ENCODE assay signal across 20 cellular contexts in the genomic region with DNA sequence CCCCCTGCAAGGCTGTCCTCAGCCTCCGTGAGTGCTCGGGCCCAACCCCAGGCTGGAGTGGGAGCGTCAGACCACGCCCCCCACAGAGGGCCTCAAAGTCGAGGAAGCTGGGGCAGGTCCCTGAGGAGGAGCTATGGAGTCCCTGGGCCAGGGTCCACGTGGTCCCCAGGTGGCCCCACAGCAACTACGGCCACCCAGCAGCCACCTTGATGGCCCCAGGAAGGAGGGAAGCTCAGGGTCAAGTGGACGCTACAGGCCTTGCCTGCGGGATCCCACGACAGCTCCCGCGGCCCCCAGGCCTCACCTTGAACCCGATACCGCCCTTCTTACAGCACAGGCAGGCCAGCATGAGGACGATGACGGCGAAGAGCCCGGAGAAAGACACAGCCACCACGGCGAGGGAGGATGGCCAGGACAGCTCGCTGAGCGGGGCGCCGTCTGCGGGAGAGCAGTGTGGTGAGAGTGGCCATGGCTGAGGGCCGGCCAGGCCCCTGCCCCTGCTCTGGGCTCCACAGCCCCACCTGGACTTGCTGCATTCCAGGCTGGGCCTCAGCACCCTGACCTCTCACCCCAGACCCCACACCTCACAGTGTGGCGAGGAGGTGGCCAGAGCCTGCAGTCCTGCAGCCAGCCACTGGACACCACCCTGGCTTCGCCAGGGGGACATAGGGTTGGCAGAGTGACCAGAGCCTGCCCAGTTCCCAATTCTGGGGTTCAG. TPM values are rescaled to one million over a fixed set of nuclear protein-coding genes. Genes with fewer than 3 reads are reported as not detected.
DNase-seq lines count a peak whose midpoint lies in the region; ATAC-seq, FAIRE-seq and TF ChIP-seq lines count a peak whose summit lies in the region.
"Had no signal": no experiment of that assay in that cellular context is flagged by ENCODE, and none has a peak within 500 bp of the region (broad histone marks: within the 10 kb centered on the region; RNA-seq: fewer than 3 reads in every experiment).

No MANE protein-coding gene starts in this region.

- no peak overlapping the region for H2BK15ac ChIP-seq in H1 (ENCODE audit: low read length)
- H2BK15ac ChIP-seq in neuronal stem cell (ENCODE audit: low read length), result peak overlapping the region; percentile 97

- H2AK5ac ChIP-seq in H1 (ENCODE audit: low read depth, low read length) (no peak overlapping the region), neuronal stem cell (ENCODE audit: low read depth, low read length) (peak overlapping the region; percentile 100)

- no peak for FAIRE-seq in H1 (lab: Jason Lieb, UNC)
- FAIRE-seq: GM12891, GM19239, H54 had no signal

- no peak for TF ChIP-seq RAD21 in H1 (IDR thresholded peaks at IDR 0.05 in 1 of 2, conservative IDR thresholded peaks at IDR 0.05 in 1 of 2; ENCODE audit: low read depth in 2 of 2, low read length in 2 of 2)

- no peak for TF ChIP-seq POLR2A in H1 (IDR thresholded peaks at IDR 0.05; ENCODE audit: control extremely low read depth in 1 of 2, low read depth in 2 of 2, low read length in 2 of 2)

- H3K36me3 ChIP-seq in BLaER1 (no peaks in the 10 kb centered on the region), H1 (ENCODE audit: control insufficient read depth in 2 of 4, insufficient read depth in 4 of 4, low read length in 3 of 4) (no peaks in the 10 kb centered on the region), neuronal stem cell (replicated peaks in 1 of 2; ENCODE audit: control insufficient read depth in 2 of 2, insufficient read depth in 2 of 2, low read length in 2 of 2) (peaks cover 0 to 3% of the 10 kb centered on the region in 2 donors)

- peak overlapping the region; percentile 80 for H3K4me2 ChIP-seq in BLaER1
- no peak overlapping the region for H3K4me2 ChIP-seq in H1 (ENCODE audit: insufficient read depth in 1 of 2, low read depth in 2 of 2, low read length in 2 of 2)
- H3K4me2 ChIP-seq in neuronal stem cell (ENCODE audit: insufficient read depth, low read length, poor library complexity, severe bottlenecking), result no peak overlapping the region

- no peaks in the 10 kb centered on the region for H3K27me3 ChIP-seq in BLaER1
- no peaks in the 10 kb centered on the region for H3K27me3 ChIP-seq in H1 (replicated peaks in 1 of 4; ENCODE audit: control insufficient read depth in 3 of 4, extremely low read depth in 1 of 4, insufficient read depth in 3 of 4, low read length in 3 of 4)
- no peaks in the 10 kb centered on the region for H3K27me3 ChIP-seq in neuronal stem cell (ENCODE audit: control insufficient read depth in 3 of 3, insufficient read depth in 3 of 3, low read depth in 1 of 3, low read length in 3 of 3)

- ATAC-seq in esophagus mucosa (no peak), GM18511 (IDR thresholded peaks at IDR 0.05; ENCODE audit: unreplicated experiment) (no peak)
- ATAC-seq: HCT116 had no signal

- CTCF ChIA-PET in H1 (lab: Charles Lee; ENCODE audit: partially characterized antibody), result interaction anchor here (0.7 to 2.0 kb wide), 8 partner anchors 8 to 296 kb away, joined by 3 to 14 read pairs (median 3); no protein-coding TSS in a partner anchor

- H3K4me3 ChIP-seq in BLaER1, result no peak overlapping the region
- no peak overlapping the region for H3K4me3 ChIP-seq in H1 (ENCODE audit: extremely low read depth in 1 of 4, insufficient read depth in 2 of 4, low read depth in 3 of 4, low read length in 4 of 4)
- no peak overlapping the region for H3K4me3 ChIP-seq in neuronal stem cell (ENCODE audit: low read length in 2 of 2)

- H3K56ac ChIP-seq in H1 (replicated peaks; ENCODE audit: insufficient read length, low read depth, low read length), result no peak overlapping the region

- no peak for TF ChIP-seq CTCF in H1 (IDR thresholded peaks at IDR 0.05; ENCODE audit: control extremely low read depth in 1 of 3, insufficient read depth in 1 of 3, low read depth in 1 of 3, low read length in 3 of 3)

- H2BK120ac ChIP-seq in H1 (replicated peaks; ENCODE audit: low read depth, low read length), result no peak overlapping the region
- no peak overlapping the region for H2BK120ac ChIP-seq in neuronal stem cell (ENCODE audit: low read depth, low read length)

- H4K20me1 ChIP-seq in BLaER1 (peaks cover 10% of the 10 kb centered on the region; the same call in 1 of the 2 replicates), H1 (replicated peaks in 1 of 2; ENCODE audit: control insufficient read depth in 1 of 2, insufficient read depth in 2 of 2, low read length in 2 of 2) (peaks cover 2 to 9% of the 10 kb centered on the region in 2 experiments)

- no peak overlapping the region for H4K5ac ChIP-seq in H1 (ENCODE audit: insufficient read length, low read depth, low read length)

- no peak overlapping the region for H3K23ac ChIP-seq in H1 (ENCODE audit: insufficient read length)
- peak overlapping the region; percentile 65 for H3K23ac ChIP-seq in neuronal stem cell (ENCODE audit: low read depth, low read length, poor library complexity)

- peak overlapping the region; percentile 35 for H4K8ac ChIP-seq in H1 (ENCODE audit: extremely low read depth, insufficient read depth, low read length)
- peak overlapping the region; percentile 23 for H4K8ac ChIP-seq in neuronal stem cell (ENCODE audit: low read depth, low read length)

- TF ChIP-seq EP300 in H1 (IDR thresholded peaks at IDR 0.05; ENCODE audit: borderline replicate concordance in 1 of 2, low read depth in 2 of 2, low read length in 2 of 2), result no peak

- WGBS in H1 (ENCODE audit: extremely low coverage in 1 of 2, insufficient coverage in 1 of 2, insufficient read length in 1 of 2, insufficient replicate concordance in 2 of 2, low coverage in 1 of 2, low lambda C conversion rate in 2 of 2, missing lambda C conversion rate in 1 of 2), 2 experiments, result 92% methylated on average over 27 of the region's 28 CpGs; no CpG with 5 or more reads in 1 of the 2 experiments
- no CpG with 5 or more reads among the region's 28 CpGs for WGBS in neuronal stem cell (ENCODE audit: extremely low coverage in 2 of 2, insufficient read length in 2 of 2, insufficient replicate concordance in 1 of 2), 2 donors

- no peak overlapping the region for H2BK20ac ChIP-seq in H1 (ENCODE audit: low read length)

- no peak overlapping the region for H3K18ac ChIP-seq in H1 (ENCODE audit: extremely low read depth, low read length)
- H3K18ac ChIP-seq in neuronal stem cell (ENCODE audit: low read length), result peak overlapping the region; percentile 38

- no peak overlapping the region for H3K9ac ChIP-seq in BLaER1
- no peak overlapping the region for H3K9ac ChIP-seq in H1 (replicated peaks in 1 of 4; ENCODE audit: extremely low read depth in 1 of 4, low read depth in 3 of 4, low read length in 3 of 4)
- H3K9ac ChIP-seq in neuronal stem cell (ENCODE audit: low read depth, low read length, poor library complexity), result peak overlapping the region; percentile 81

- H3K79me1 ChIP-seq in H1 (ENCODE audit: low read depth, low read length) (no peaks in the 10 kb centered on the region; the same call in 1 of the 2 replicates), neuronal stem cell (ENCODE audit: low read depth, low read length) (peaks cover 14% of the 10 kb centered on the region)

- DNase-seq in H1 (ENCODE audit: low read depth in 1 of 2, low spot score in 2 of 2) (no peak), neuronal stem cell (ENCODE audit: low spot score) (no peak), GF-D8 (lab: John Stamatoyannopoulos, UW) (no peak), NCI-H446 (lab: John Stamatoyannopoulos, UW) (no peak)
- DNase-seq: 8988T; AML-193; C1 segment of cervical spinal cord; Calu3; CD4-positive, alpha-beta T cell; DMS 273 treated with DMSO at 0.1 percent for 48 hours had no signal

- H2BK5ac ChIP-seq in H1 (ENCODE audit: low read depth, low read length) (no peak overlapping the region), neuronal stem cell (ENCODE audit: low read length) (peak overlapping the region; percentile 60)

- H3K4me1 ChIP-seq in BLaER1, result peaks cover 58% of the 10 kb centered on the region
- peaks cover 0 to 8% (median 4%) of the 10 kb centered on the region in 4 experiments; a peak in 3 of 7 replicates for H3K4me1 ChIP-seq in H1 (replicated peaks in 1 of 4; ENCODE audit: control insufficient read depth in 3 of 4, insufficient read depth in 4 of 4, low read length in 3 of 4)
- H3K4me1 ChIP-seq in neuronal stem cell (ENCODE audit: control insufficient read depth in 2 of 2, insufficient read depth in 1 of 2, low read depth in 1 of 2, low read length in 2 of 2), result peaks cover 38 to 48% of the 10 kb centered on the region in 2 donors

- H2BK12ac ChIP-seq in H1 (ENCODE audit: low read depth, low read length) (no peak overlapping the region), neuronal stem cell (ENCODE audit: low read length) (peak overlapping the region; percentile 35)

- H4K91ac ChIP-seq in H1 (replicated peaks; ENCODE audit: insufficient read length, low read length) (no peak overlapping the region), neuronal stem cell (ENCODE audit: low read depth, low read length, poor library complexity) (no peak overlapping the region)

- H2AFZ ChIP-seq in H1 (ENCODE audit: low read length) (no peak overlapping the region), neuronal stem cell (ENCODE audit: low read length) (no peak overlapping the region)

- H3K9me3 ChIP-seq in BLaER1 (no peaks in the 10 kb centered on the region), H1 (ENCODE audit: insufficient read depth in 2 of 2, low read depth in 1 of 2, low read length in 1 of 2) (peaks cover 8 to 12% of the 10 kb centered on the region in 2 experiments; a peak in 2 of 4 replicates), neuronal stem cell (replicated peaks in 1 of 2; ENCODE audit: control insufficient read depth in 2 of 2, insufficient read depth in 1 of 2, low read depth in 1 of 2, low read length in 2 of 2) (peaks cover 0 to 14% of the 10 kb centered on the region in 2 donors)

- no peaks in the 10 kb centered on the region for H3K79me2 ChIP-seq in H1 (ENCODE audit: control insufficient read depth in 1 of 2, insufficient read depth in 2 of 2, low read length in 2 of 2)

- POLR2A ChIA-PET in H1 (lab: Charles Lee; ENCODE audit: partially characterized antibody), result interaction anchor here (0.9 to 1.4 kb wide), 4 partner anchors 8 to 104 kb away, joined by 3 to 5 read pairs (median 4); no protein-coding TSS in a partner anchor

- peaks cover 3% of the 10 kb centered on the region; the same call in 1 of the 2 replicates for H3K23me2 ChIP-seq in H1 (ENCODE audit: low read depth, low read length)

- H3K4ac ChIP-seq in H1 (replicated peaks; ENCODE audit: insufficient read length, low read depth, low read length) (no peak overlapping the region), neuronal stem cell (ENCODE audit: low read length) (peak overlapping the region; percentile 6)

- no peak overlapping the region for H3K27ac ChIP-seq in BLaER1
- peak overlapping the region; percentile 100 for H3K27ac ChIP-seq in angular gyrus (ENCODE audit: low read depth, low read length)
- H3K27ac ChIP-seq in H1 (ENCODE audit: low read depth, low read length), result no peak overlapping the region
- H3K27ac ChIP-seq in neuronal stem cell (replicated peaks; ENCODE audit: low read length), result no peak overlapping the region
- H3K27ac ChIP-seq: HL-60 had no signal

- no peak overlapping the region for H3K14ac ChIP-seq in H1 (ENCODE audit: insufficient read length)
- peak overlapping the region; percentile 63 for H3K14ac ChIP-seq in neuronal stem cell (ENCODE audit: low read length)

RNA-seq across cellular contexts. Expression of gene PVALEF, which starts 31.1 kb away (rescaled TPM):
- not detected in 2 replicates for total RNA-seq in H1 (2021; fragmentation: NEBNext Ultra II Directional; extraction: Animal tissue kit (Norgen Biotek cat#: 25700))
- 0.03 and 0.05 TPM in 2 replicates for polyA plus RNA-seq in H1 (2011; rRNA removed)
- polyA plus RNA-seq in H1 (2011; cell fraction: cytosol; rRNA removed), result not detected
- not detected for polyA plus RNA-seq in H1 (2011; cell fraction: nucleus; rRNA removed)
- 0.12 TPM in 1 of 4 replicates, not detected in the others for polyA plus RNA-seq in H1 (2012, experiment 1 of 2)
- polyA plus RNA-seq in H1 (2012, experiment 2 of 2), result not detected
- polyA plus RNA-seq in H1 (2013, experiment 1 of 2), result not detected
- not detected for polyA plus RNA-seq in H1 (2013, experiment 2 of 2)
- polyA minus RNA-seq in H1 (2011; rRNA and poly(A)+ RNA removed), result not detected in 2 replicates
- polyA minus RNA-seq in H1 (2011; cell fraction: cytosol; rRNA and poly(A)+ RNA removed), result not detected
- polyA minus RNA-seq in H1 (2011; cell fraction: nucleus; rRNA and poly(A)+ RNA removed), result not detected
- polyA plus RNA-seq in neuronal stem cell (2013, experiment 1 of 2), result 0.06 TPM
- polyA plus RNA-seq in neuronal stem cell (2013, experiment 2 of 2), result 0.04 TPM
- total RNA-seq in esophagus mucosa, result not detected
- total RNA-seq: Calu3; CD4-positive, alpha-beta T cell; Daoy had no signal

RNA-seq across cellular contexts. Expression of gene AATK, which starts 31.8 kb away (rescaled TPM):
- 3.2 and 3.5 TPM in 2 replicates for total RNA-seq in H1 (2021; fragmentation: NEBNext Ultra II Directional; extraction: Animal tissue kit (Norgen Biotek cat#: 25700))
- polyA plus RNA-seq in H1 (2011; rRNA removed), result 1.7 and 3.6 TPM in 2 replicates
- polyA plus RNA-seq in H1 (2011; cell fraction: cytosol; rRNA removed), result 2.2 TPM
- 7.4 TPM for polyA plus RNA-seq in H1 (2011; cell fraction: nucleus; rRNA removed)
- polyA plus RNA-seq in H1 (2012, experiment 1 of 2), result 2.2 to 3.3 TPM (median 2.6 TPM) in 4 replicates
- polyA plus RNA-seq in H1 (2012, experiment 2 of 2), result 1.1 TPM
- 1.9 TPM for polyA plus RNA-seq in H1 (2013, experiment 1 of 2)
- 1.8 TPM for polyA plus RNA-seq in H1 (2013, experiment 2 of 2)
- 1.4 and 2.8 TPM in 2 replicates for polyA minus RNA-seq in H1 (2011; rRNA and poly(A)+ RNA removed)
- polyA minus RNA-seq in H1 (2011; cell fraction: cytosol; rRNA and poly(A)+ RNA removed), result 5.8 TPM
- polyA minus RNA-seq in H1 (2011; cell fraction: nucleus; rRNA and poly(A)+ RNA removed), result 4.8 TPM
- 5.6 TPM for polyA plus RNA-seq in neuronal stem cell (2013, experiment 1 of 2)
- 5.4 TPM for polyA plus RNA-seq in neuronal stem cell (2013, experiment 2 of 2)
- total RNA-seq in esophagus mucosa, result 0.56 TPM
- total RNA-seq: Calu3 had no signal
